31 cellular contexts compared by ENCODE assay signal in the genomic region with DNA sequence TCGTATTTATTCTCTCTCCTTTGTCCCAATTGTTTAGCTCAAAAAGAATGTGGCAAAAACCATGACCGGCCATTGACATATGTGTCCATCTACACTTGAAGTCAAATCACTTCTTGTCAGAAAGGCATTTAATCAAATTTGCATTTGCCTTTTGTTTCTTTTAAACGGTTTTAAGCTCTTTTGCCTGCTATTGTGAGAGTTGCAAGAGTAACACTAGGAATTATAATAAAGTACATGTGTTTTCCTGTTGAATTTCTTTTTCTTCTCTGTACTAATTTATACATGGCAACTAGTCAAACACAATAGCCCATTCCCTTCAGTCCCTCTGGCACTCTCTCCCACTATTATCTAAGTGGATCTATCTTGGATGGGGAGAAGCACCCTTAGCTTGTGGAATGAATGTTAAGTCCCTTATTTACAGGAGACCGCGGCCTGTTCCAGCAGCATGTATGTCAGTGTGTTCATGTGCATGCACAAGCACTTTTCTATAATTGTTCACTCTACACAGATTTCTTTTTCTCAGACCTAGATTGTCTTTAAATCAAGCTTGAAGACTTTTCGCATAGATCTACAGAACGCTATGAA. TPM values are rescaled to one million over a fixed set of nuclear protein-coding genes. Genes with fewer than 3 reads are reported as not detected.
DNase-seq lines count a peak whose midpoint lies in the region; ATAC-seq and TF ChIP-seq lines count a peak whose summit lies in the region.
"Had no signal": no experiment of that assay in that cellular context is flagged by ENCODE, and none has a peak within 500 bp of the region (broad histone marks: within the 10 kb centered on the region; RNA-seq: fewer than 3 reads in every experiment).

No MANE protein-coding gene starts in this region.

- 0 out of 2 replicates have a peak, but pooled peaks cover under 1% of the 10 kb centered on the region for H3K36me3 ChIP-seq in GM23248 (ENCODE audit: low read depth)
- H3K36me3 ChIP-seq: BLaER1, heart left ventricle, lower lobe of right lung, neutrophil, prostate gland, SJCRH30, transverse colon had no signal

- peaks cover 12% of the 10 kb centered on the region for H3K27me3 Mint-ChIP-seq in activated T-helper 1 cell treated with anti-CD3 and anti-CD28 coated beads, Interleukin-12 subunit alpha, Interleukin-12 subunit beta, Interleukin-2, Interleukin-4 antibody, amounts not matched to agents 30 ng/mL and 10 ng/mL and 1 ng/mL, durations not matched to agents 14 hours and 24 hours and 36 hours (ENCODE audit: insufficient read depth)
- H3K27me3 Mint-ChIP-seq in natural killer cell (ENCODE audit: low read depth in 2 of 2) = peaks cover 3 to 25% of the 10 kb centered on the region in 2 donors

- H2AFZ ChIP-seq in GM23248 = no peak overlapping the region

- H3K79me2 ChIP-seq in GM23248 (ENCODE audit: insufficient read depth) = peaks cover 84% of the 10 kb centered on the region

- no peaks in the 10 kb centered on the region for H3K4me1 Mint-ChIP-seq in activated T-helper 1 cell treated with anti-CD3 and anti-CD28 coated beads, Interleukin-12 subunit alpha, Interleukin-12 subunit beta, Interleukin-2, Interleukin-4 antibody, amounts not matched to agents 30 ng/mL and 10 ng/mL and 1 ng/mL, durations not matched to agents 14 hours and 24 hours and 36 hours (ENCODE audit: low read depth)
- no peaks in the 10 kb centered on the region for H3K4me1 Mint-ChIP-seq in natural killer cell
- H3K4me1 Mint-ChIP-seq: activated naive CD8-positive, alpha-beta T cell treated with anti-CD3 and anti-CD28 coated beads for 36 hours; activated T-helper 17 cell treated with anti-CD3 and anti-CD28 coated beads, Interleukin-2, amount 50 U/mL, for 72 hours had no signal

- H3K9ac ChIP-seq in GM23248 = peak overlapping the region; percentile 89
- H3K9ac ChIP-seq: BLaER1 had no signal

- no peaks in the 10 kb centered on the region for H4K20me1 ChIP-seq in GM23248 (ENCODE audit: insufficient read depth)
- H4K20me1 ChIP-seq: BLaER1 had no signal

- ATAC-seq in GM21717 (IDR thresholded peaks at IDR 0.05; ENCODE audit: unreplicated experiment) = no peak
- no peak for ATAC-seq in natural killer cell
- ATAC-seq: activated T-helper 17 cell treated with anti-CD3 and anti-CD28 coated beads, Interleukin-2, amount 50 U/mL, for 72 hours; body of pancreas; foreskin keratinocyte; heart left ventricle; lower lobe of right lung had no signal

- no peaks in the 10 kb centered on the region for H3K27me3 ChIP-seq in GM23248 (replicated peaks; ENCODE audit: insufficient read depth)
- H3K27me3 ChIP-seq: BLaER1, body of pancreas, foreskin keratinocyte, heart left ventricle, SJCRH30, transverse colon had no signal

- peaks cover 65% of the 10 kb centered on the region for H3K4me1 ChIP-seq in GM23248 (ENCODE audit: insufficient read depth)
- H3K4me1 ChIP-seq: prostate gland had no signal

- no peaks in the 10 kb centered on the region for H3K9me3 Mint-ChIP-seq in activated T-helper 1 cell treated with anti-CD3 and anti-CD28 coated beads, Interleukin-12 subunit alpha, Interleukin-12 subunit beta, Interleukin-2, Interleukin-4 antibody, amounts not matched to agents 30 ng/mL and 10 ng/mL and 1 ng/mL, durations not matched to agents 14 hours and 24 hours and 36 hours
- H3K9me3 Mint-ChIP-seq in natural killer cell = peaks cover 0 to 3% of the 10 kb centered on the region in 2 donors
- H3K9me3 Mint-ChIP-seq: activated naive CD8-positive, alpha-beta T cell treated with anti-CD3 and anti-CD28 coated beads for 36 hours; activated T-helper 17 cell treated with anti-CD3 and anti-CD28 coated beads, Interleukin-2, amount 50 U/mL, for 72 hours; H9 had no signal

- no peak overlapping the region for H3K27ac Mint-ChIP-seq in activated T-helper 1 cell treated with anti-CD3 and anti-CD28 coated beads, Interleukin-12 subunit alpha, Interleukin-12 subunit beta, Interleukin-2, Interleukin-4 antibody, amounts not matched to agents 30 ng/mL and 10 ng/mL and 1 ng/mL, durations not matched to agents 14 hours and 24 hours and 36 hours
- H3K27ac Mint-ChIP-seq in natural killer cell = no peak overlapping the region
- H3K27ac Mint-ChIP-seq: activated naive CD8-positive, alpha-beta T cell treated with anti-CD3 and anti-CD28 coated beads for 36 hours; activated T-helper 17 cell treated with anti-CD3 and anti-CD28 coated beads, Interleukin-2, amount 50 U/mL, for 72 hours; H9 had no signal

- peak overlapping the region; percentile 87 for H3K4me3 ChIP-seq in GM23248
- H3K4me3 ChIP-seq in skeletal muscle cell (ENCODE audit: low read depth, low read length) = peak overlapping the region; percentile 63
- H3K4me3 ChIP-seq: BLaER1, body of pancreas, heart left ventricle, lower lobe of right lung, prostate gland, SJCRH30, transverse colon had no signal

- H3K36me3 Mint-ChIP-seq in activated T-helper 1 cell treated with anti-CD3 and anti-CD28 coated beads, Interleukin-12 subunit alpha, Interleukin-12 subunit beta, Interleukin-2, Interleukin-4 antibody, amounts not matched to agents 30 ng/mL and 10 ng/mL and 1 ng/mL, durations not matched to agents 14 hours and 24 hours and 36 hours (ENCODE audit: low read depth) = no peaks in the 10 kb centered on the region
- no peaks in the 10 kb centered on the region for H3K36me3 Mint-ChIP-seq in natural killer cell
- H3K36me3 Mint-ChIP-seq: activated naive CD8-positive, alpha-beta T cell treated with anti-CD3 and anti-CD28 coated beads for 36 hours had no signal

- H3F3A ChIP-seq in GM23248 (ENCODE audit: insufficient read depth) = peaks cover 96% of the 10 kb centered on the region

- DNase-seq in GM23248 = peak; percentile 22
- DNase-seq in NCI-H69 (lab: John Stamatoyannopoulos, UW) = peak; percentile 29
- DNase-seq in fibroblast of gingiva (ENCODE audit: low read depth) = peak; percentile 30
- DNase-seq in skeletal muscle cell (ENCODE audit: low read depth) = no peak
- no peak for DNase-seq in stimulated activated CD4-positive, alpha-beta T cell treated with anti-CD3 and anti-CD28 coated beads, Interleukin-12 subunit alpha, Interleukin-12 subunit beta, amount 100 ng/mL, for 4 hours
- no peak for DNase-seq in activated T-helper 1 cell treated with anti-CD3 and anti-CD28 coated beads, Interleukin-12 subunit alpha, Interleukin-12 subunit beta, Interleukin-2, Interleukin-4 antibody, amounts not matched to agents 30 ng/mL and 10 ng/mL and 1 ng/mL, durations not matched to agents 14 hours and 24 hours and 36 hours (ENCODE audit: low spot score)
- DNase-seq in natural killer cell = no peak
- DNase-seq: ACHN; activated CD4-positive, alpha-beta T cell treated with anti-CD3 and anti-CD28 coated beads, Interleukin-2, amount 50 U/mL, for 4 hours; activated CD4-positive, CD25-positive, alpha-beta regulatory T cell; activated CD8-positive, alpha-beta memory T cell treated with anti-CD3 and anti-CD28 coated beads, Interleukin-2, amount 50 U/mL, for 4 hours; activated naive CD8-positive, alpha-beta T cell treated with anti-CD3 and anti-CD28 coated beads for 36 hours; body of pancreas; DMS153; foreskin keratinocyte; H9; heart left ventricle; lower lobe of right lung; NCI-H1105 treated with DMSO at 0.1 percent for 48 hours; NCI-H2029; NCI-H2227 treated with DMSO at 0.1 percent for 48 hours; SJCRH30; stimulated activated CD4-positive, alpha-beta T cell treated with anti-CD3 and anti-CD28 coated beads, Interleukin-2, amount 100 ng/mL, for 24 hours; T-helper 1 cell; transverse colon had no signal

- peak overlapping the region; percentile 96 for H3K27ac ChIP-seq in GM23248
- H3K27ac ChIP-seq: BLaER1, body of pancreas, foreskin keratinocyte, heart left ventricle, lower lobe of right lung, neutrophil, prostate gland, transverse colon had no signal

- 48 to 49% methylated on average over 7 of the region's 7 CpGs for WGBS in GM23248 (ENCODE audit: low coverage in 1 of 2, low lambda C conversion rate in 2 of 2, missing lambda C conversion rate in 2 of 2), 2 experiments

- H3K9me2 ChIP-seq in GM23248 (ENCODE audit: insufficient read depth) = no peaks in the 10 kb centered on the region

- H3K4me2 ChIP-seq in GM23248 (ENCODE audit: unreplicated experiment) = peak overlapping the region; percentile 100
- H3K4me2 ChIP-seq: BLaER1 had no signal

- H3K9me3 ChIP-seq in GM23248 (ENCODE audit: low read depth) = no peaks in the 10 kb centered on the region
- H3K9me3 ChIP-seq: BLaER1, body of pancreas, heart left ventricle, lower lobe of right lung, neutrophil, prostate gland, transverse colon had no signal

- in situ Hi-C loops in GM23248 (cut with MboI) = no loop called here

- no peak overlapping the region for H3K4me3 Mint-ChIP-seq in activated T-helper 1 cell treated with anti-CD3 and anti-CD28 coated beads, Interleukin-12 subunit alpha, Interleukin-12 subunit beta, Interleukin-2, Interleukin-4 antibody, amounts not matched to agents 30 ng/mL and 10 ng/mL and 1 ng/mL, durations not matched to agents 14 hours and 24 hours and 36 hours
- no peak overlapping the region for H3K4me3 Mint-ChIP-seq in natural killer cell
- H3K4me3 Mint-ChIP-seq: activated naive CD8-positive, alpha-beta T cell treated with anti-CD3 and anti-CD28 coated beads for 36 hours; activated T-helper 17 cell treated with anti-CD3 and anti-CD28 coated beads, Interleukin-2, amount 50 U/mL, for 72 hours; H9 had no signal

- no peak for TF ChIP-seq CTCF in natural killer cell (IDR thresholded peaks at IDR 0.05)

- intact Hi-C loops in activated T-helper 1 cell treated with anti-CD3 and anti-CD28 coated beads, Interleukin-12 subunit alpha, Interleukin-12 subunit beta, Interleukin-2, Interleukin-4 antibody, amounts not matched to agents 30 ng/mL and 10 ng/mL and 1 ng/mL, durations not matched to agents 14 hours and 24 hours and 36 hours (cut with micrococcal nuclease) = no loop called here
- intact Hi-C loops in natural killer cell (cut with micrococcal nuclease) = no loop called here

RNA-seq across cellular contexts. Expression of a gene that starts 3.3 kb away (rescaled TPM):
- 255 and 273 TPM in 2 replicates for total RNA-seq in GM23248 (2014; rRNA removed; shearing (Covaris generic))
- 77.0 and 77.5 TPM in 2 replicates for polyA plus RNA-seq in GM23248 (2016; fragmentation: Nextera tagmentation; extraction: Ambion mirVana)
- total RNA-seq in activated T-helper 1 cell treated with anti-CD3 and anti-CD28 coated beads, Interleukin-12 subunit alpha, Interleukin-12 subunit beta, Interleukin-2, Interleukin-4 antibody, amounts not matched to agents 30 ng/mL and 10 ng/mL and 1 ng/mL, durations not matched to agents 14 hours and 24 hours and 36 hours = not detected in 2 replicates
- not detected for total RNA-seq in natural killer cell
- total RNA-seq: activated naive CD8-positive, alpha-beta T cell treated with anti-CD3 and anti-CD28 coated beads for 36 hours; activated T-helper 17 cell treated with anti-CD3 and anti-CD28 coated beads, Interleukin-2, amount 50 U/mL, for 72 hours; HT-29 had no signal

Comparison
In these comparisons a context has a peak if more than half of its experiments do, and no peak if none do; other contexts are left out.
1. DNase-seq: peak in GM23248 (single experiment), NCI-H69 (single experiment) and fibroblast of gingiva (single experiment); none in skeletal muscle cell (single experiment), stimulated activated CD4-positive, alpha-beta T cell treated with anti-CD3 and anti-CD28 coated beads, Interleukin-12 subunit alpha, Interleukin-12 subunit beta, amount 100 ng/mL, for 4 hours (single experiment), activated T-helper 1 cell treated with anti-CD3 and anti-CD28 coated beads, Interleukin-12 subunit alpha, Interleukin-12 subunit beta, Interleukin-2, Interleukin-4 antibody, amounts not matched to agents 30 ng/mL and 10 ng/mL and 1 ng/mL, durations not matched to agents 14 hours and 24 hours and 36 hours (single experiment) and natural killer cell (single experiment).
2. RNA of a gene that starts 3.3 kb away (total RNA-seq): 255 to 273 TPM in GM23248; not detected in activated T-helper 1 cell treated with anti-CD3 and anti-CD28 coated beads, Interleukin-12 subunit alpha, Interleukin-12 subunit beta, Interleukin-2, Interleukin-4 antibody, amounts not matched to agents 30 ng/mL and 10 ng/mL and 1 ng/mL, durations not matched to agents 14 hours and 24 hours and 36 hours and not detected in natural killer cell; every median in the first group is over 100 times any median in the second.